Comparison of ENCODE assay signal across 8 cellular contexts in genomic region chr1:15323351-15323988, GRCh38.
DNase-seq lines count a peak whose midpoint lies in the region; ATAC-seq lines count a peak whose summit lies in the region.

No MANE protein-coding gene starts in this region.

- peak; percentile 80 for DNase-seq in EL
- DNase-seq in LHCN-M2 (ENCODE audit: low read depth), result peak; percentile 60
- peak; percentile 33 for DNase-seq in SHP77 treated with DMSO at 0.1 percent for 48 hours (lab: John Stamatoyannopoulos, UW)
- DNase-seq in activated effector memory CD4-positive, alpha-beta T cell treated with Interleukin-2 at 50 U/mL for 16 hours, result peak; percentile 59
- peak; percentile 52 for DNase-seq in foreskin melanocyte
- DNase-seq in occipital lobe (lab: John Stamatoyannopoulos, UW), result peak; percentile 27
- peak; percentile 91 for DNase-seq in superior temporal gyrus (ENCODE audit: extremely low spot score)

- no peak for ATAC-seq in HG03442 (IDR thresholded peaks at IDR 0.05; ENCODE audit: unreplicated experiment)

Comparison
In these comparisons a context has a peak if more than half of its experiments do, and no peak if none do; other contexts are left out.
1. DNase-seq: peak in every context shown above with its lines; median percentile 91 in superior temporal gyrus; 80 in EL; 60 in LHCN-M2; 59 in activated effector memory CD4-positive, alpha-beta T cell treated with Interleukin-2 at 50 U/mL for 16 hours; 52 in foreskin melanocyte; 33 in SHP77 treated with DMSO at 0.1 percent for 48 hours; 27 in occipital lobe.